ENCODE assay signal across 8 cellular contexts in the genomic region with DNA sequence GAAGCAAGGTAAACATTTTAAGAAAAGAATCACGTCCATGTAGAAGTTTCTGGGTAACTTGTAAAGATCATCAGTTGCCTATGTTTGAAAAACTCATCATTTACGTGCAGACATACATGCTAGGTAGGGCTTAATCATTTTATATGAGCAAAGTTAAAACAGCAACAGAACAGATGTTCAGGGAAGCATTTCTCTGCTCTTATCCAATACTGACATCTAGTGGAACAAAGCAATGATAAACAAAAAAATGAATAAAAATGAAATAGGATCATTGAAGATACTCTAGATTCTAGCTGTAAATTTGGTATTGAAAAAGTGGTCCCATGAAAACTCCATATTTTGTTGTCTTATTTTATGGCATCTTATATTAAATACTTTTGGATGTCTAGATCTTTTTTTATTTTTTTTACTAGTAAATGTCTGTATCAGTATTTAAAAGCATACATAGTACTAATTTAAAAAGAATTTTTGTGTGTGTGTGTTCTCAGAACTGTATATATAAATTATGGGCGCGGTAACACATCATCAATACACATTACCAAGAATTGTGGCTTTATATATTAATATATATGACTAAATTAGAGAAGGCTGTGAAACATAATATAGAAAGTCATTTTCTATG.
DNase-seq lines count a peak whose midpoint lies in the region; FAIRE-seq and TF ChIP-seq lines count a peak whose summit lies in the region.

No MANE protein-coding gene starts in this region.

- H3K4me3 ChIP-seq in fibroblast of villous mesenchyme (ENCODE audit: low read depth, low read length) = no peak overlapping the region
- H3K4me3 ChIP-seq in uterus = no peak overlapping the region

- H3K9me3 ChIP-seq in uterus = no peaks in the 10 kb centered on the region

- in situ Hi-C loops in KBM-7 (cut with MboI; ENCODE audit: low pct_unique_long_range_greater_than_20kb, low sequenced_read_pairs) = no loop called here

- DNase-seq in KBM-7 (peak; percentile 45), RPMI7951 (ENCODE audit: low read depth) (peak; percentile 18), fibroblast of villous mesenchyme (ENCODE audit: low read depth) (peak; percentile 11), uterus (no peak), GM12892 (ENCODE audit: insufficient read length) (no peak), T1000 (lab: John Stamatoyannopoulos, UW) (no peak), UCSD-AML1 (lab: John Stamatoyannopoulos, UW; ENCODE audit: unreplicated experiment) (no peak)

- TF ChIP-seq POLR2A in uterus (IDR thresholded peaks at IDR 0.05) (no peak), GM12892 (IDR thresholded peaks at IDR 0.05; ENCODE audit: low read depth, low read length) (no peak)

- intact Hi-C loops in uterus (cut with DNase I; ENCODE audit: low total_unique reads) = no loop called here

- TF ChIP-seq CTCF in fibroblast of villous mesenchyme (IDR thresholded peaks at IDR 0.05; ENCODE audit: insufficient read depth, low read depth, low read length) = peak; percentile 39
- TF ChIP-seq CTCF in uterus (IDR thresholded peaks at IDR 0.05) = peak in 3 of 4 experiments; percentile 28 to 47 (median 43)

- no peak overlapping the region for H3K27ac ChIP-seq in uterus

- H3K4me1 ChIP-seq in uterus = no peaks in the 10 kb centered on the region

- FAIRE-seq in G401.6 (lab: Jason Lieb, UNC) (peak; percentile 8), GM12892 (lab: Jason Lieb, UNC) (no peak)

- no peaks in the 10 kb centered on the region for H3K27me3 ChIP-seq in uterus

- no peaks in the 10 kb centered on the region for H3K36me3 ChIP-seq in uterus

Comparison
In these comparisons a context has a peak if more than half of its experiments do, and no peak if none do; other contexts are left out.
1. DNase-seq: peak in KBM-7 (single experiment), RPMI7951 (single experiment) and fibroblast of villous mesenchyme (single experiment); none in uterus (0 of 2), GM12892 (single experiment), T1000 (single experiment) and UCSD-AML1 (single experiment).